In genomic region chr9:93826209-93826608, GRCh38 we compare ENCODE assay signal across 8 cellular contexts.
DNase-seq lines count a peak whose midpoint lies in the region; ATAC-seq and TF ChIP-seq lines count a peak whose summit lies in the region.

No MANE protein-coding gene starts in this region.

- DNase-seq in natural killer cell: no peak
- DNase-seq in natural killer cell treated with Interleukin-12 subunit alpha and Interleukin-12 subunit beta and Interleukin-15 and Interleukin-18, amount 100 ng/mL, for 72 hours (ENCODE audit: low spot score): no peak
- DNase-seq in activated naive CD8-positive, alpha-beta T cell treated with anti-CD3 and anti-CD28 coated beads, Interleukin-2, amount 10 ng/mL, durations not matched to agents 7 days and 5 days: peak; percentile 72
- peak; percentile 14 to 55 (median 41) for DNase-seq in naive thymus-derived CD4-positive, alpha-beta T cell

- H3K4me1 Mint-ChIP-seq in natural killer cell: peaks cover 0 to 13% of the 10 kb centered on the region in 2 donors
- peaks cover 0 to 4% of the 10 kb centered on the region in 2 donors for H3K4me1 Mint-ChIP-seq in natural killer cell treated with Interleukin-12 subunit alpha and Interleukin-12 subunit beta and Interleukin-15 and Interleukin-18, amount 100 ng/mL, for 72 hours (ENCODE audit: low read depth in 2 of 2)
- peaks cover 1% of the 10 kb centered on the region for H3K4me1 Mint-ChIP-seq in activated naive CD8-positive, alpha-beta T cell treated with anti-CD3 and anti-CD28 coated beads, Interleukin-2, amount 10 ng/mL, durations not matched to agents 7 days and 5 days
- H3K4me1 Mint-ChIP-seq in naive thymus-derived CD4-positive, alpha-beta T cell: peaks cover 3 to 15% (median 12%) of the 10 kb centered on the region in 7 donors

- H3K4me1 ChIP-seq in naive thymus-derived CD4-positive, alpha-beta T cell (ENCODE audit: control insufficient read depth in 2 of 2, insufficient read depth in 2 of 2, low read length in 2 of 2): no peaks in the 10 kb centered on the region

- H3K27ac ChIP-seq in naive thymus-derived CD4-positive, alpha-beta T cell (ENCODE audit: low read depth, low read length): no peak overlapping the region

- H3K27ac Mint-ChIP-seq in natural killer cell: no peak overlapping the region
- no peak overlapping the region for H3K27ac Mint-ChIP-seq in natural killer cell treated with Interleukin-12 subunit alpha and Interleukin-12 subunit beta and Interleukin-15 and Interleukin-18, amount 100 ng/mL, for 72 hours
- no peak overlapping the region for H3K27ac Mint-ChIP-seq in activated naive CD8-positive, alpha-beta T cell treated with anti-CD3 and anti-CD28 coated beads, Interleukin-2, amount 10 ng/mL, durations not matched to agents 7 days and 5 days
- H3K27ac Mint-ChIP-seq in naive thymus-derived CD4-positive, alpha-beta T cell: no peak overlapping the region

- POLR2A ChIA-PET in activated naive CD8-positive, alpha-beta T cell treated with anti-CD3 and anti-CD28 coated beads, Interleukin-2, amount 10 ng/mL, durations not matched to agents 7 days and 5 days (lab: Charles Lee): no interaction called here
- POLR2A ChIA-PET in naive thymus-derived CD4-positive, alpha-beta T cell (lab: Charles Lee): no interaction called here

- H3K4me3 Mint-ChIP-seq in natural killer cell: no peak overlapping the region
- no peak overlapping the region for H3K4me3 Mint-ChIP-seq in natural killer cell treated with Interleukin-12 subunit alpha and Interleukin-12 subunit beta and Interleukin-15 and Interleukin-18, amount 100 ng/mL, for 72 hours
- H3K4me3 Mint-ChIP-seq in activated naive CD8-positive, alpha-beta T cell treated with anti-CD3 and anti-CD28 coated beads, Interleukin-2, amount 10 ng/mL, durations not matched to agents 7 days and 5 days: no peak overlapping the region
- peak overlapping the region in 8 of 10 donors; percentile 14 to 72 (median 49) for H3K4me3 Mint-ChIP-seq in naive thymus-derived CD4-positive, alpha-beta T cell

- ATAC-seq in natural killer cell (no peak), GM18502 (IDR thresholded peaks at IDR 0.05; ENCODE audit: poor library complexity, unreplicated experiment) (no peak), GM19035 (IDR thresholded peaks at IDR 0.05; ENCODE audit: unreplicated experiment) (no peak), HG03469 (IDR thresholded peaks at IDR 0.05; ENCODE audit: unreplicated experiment) (no peak), HG02610 (IDR thresholded peaks at IDR 0.05; ENCODE audit: unreplicated experiment) (no peak)
- no peak for ATAC-seq in natural killer cell treated with Interleukin-12 subunit alpha and Interleukin-12 subunit beta and Interleukin-15 and Interleukin-18, amount 100 ng/mL, for 72 hours
- peak; percentile 47 for ATAC-seq in activated naive CD8-positive, alpha-beta T cell treated with anti-CD3 and anti-CD28 coated beads, Interleukin-2, amount 10 ng/mL, durations not matched to agents 7 days and 5 days (ENCODE audit: low read depth)
- peak; percentile 36 for ATAC-seq in naive thymus-derived CD4-positive, alpha-beta T cell

- H3K9me3 Mint-ChIP-seq in natural killer cell: no peaks in the 10 kb centered on the region
- no peaks in the 10 kb centered on the region for H3K9me3 Mint-ChIP-seq in natural killer cell treated with Interleukin-12 subunit alpha and Interleukin-12 subunit beta and Interleukin-15 and Interleukin-18, amount 100 ng/mL, for 72 hours
- no peaks in the 10 kb centered on the region for H3K9me3 Mint-ChIP-seq in activated naive CD8-positive, alpha-beta T cell treated with anti-CD3 and anti-CD28 coated beads, Interleukin-2, amount 10 ng/mL, durations not matched to agents 7 days and 5 days
- H3K9me3 Mint-ChIP-seq in naive thymus-derived CD4-positive, alpha-beta T cell: peaks cover 0 to 7% (median 4%) of the 10 kb centered on the region in 11 donors

- no peaks in the 10 kb centered on the region for H3K36me3 ChIP-seq in naive thymus-derived CD4-positive, alpha-beta T cell (ENCODE audit: control insufficient read depth in 2 of 3, insufficient read depth in 3 of 3, low read length in 3 of 3)

- H3K27me3 Mint-ChIP-seq in natural killer cell (ENCODE audit: low read depth in 2 of 2): peaks cover 37 to 44% of the 10 kb centered on the region in 2 donors
- peaks cover 35% of the 10 kb centered on the region in 2 donors for H3K27me3 Mint-ChIP-seq in natural killer cell treated with Interleukin-12 subunit alpha and Interleukin-12 subunit beta and Interleukin-15 and Interleukin-18, amount 100 ng/mL, for 72 hours
- peaks cover 29% of the 10 kb centered on the region for H3K27me3 Mint-ChIP-seq in activated naive CD8-positive, alpha-beta T cell treated with anti-CD3 and anti-CD28 coated beads, Interleukin-2, amount 10 ng/mL, durations not matched to agents 7 days and 5 days
- H3K27me3 Mint-ChIP-seq in naive thymus-derived CD4-positive, alpha-beta T cell: peaks cover 34 to 73% (median 56%) of the 10 kb centered on the region in 5 donors

- no peak overlapping the region for H3K4me3 ChIP-seq in naive thymus-derived CD4-positive, alpha-beta T cell (ENCODE audit: low read length)

- H3K27me3 ChIP-seq in naive thymus-derived CD4-positive, alpha-beta T cell (ENCODE audit: control insufficient read depth in 2 of 2, insufficient read depth in 2 of 2, low read length in 2 of 2): peaks cover 0 to 4% of the 10 kb centered on the region in 2 donors

- CTCF ChIA-PET in naive thymus-derived CD4-positive, alpha-beta T cell (lab: Charles Lee): interaction anchor here (1.0 to 2.5 kb wide), 2 partner anchors 136 to 142 kb away, joined by 3 to 10 read pairs; no protein-coding TSS in a partner anchor

- TF ChIP-seq CTCF in natural killer cell (IDR thresholded peaks at IDR 0.05): peak; percentile 16

- no peaks in the 10 kb centered on the region for H3K9me3 ChIP-seq in naive thymus-derived CD4-positive, alpha-beta T cell (ENCODE audit: control insufficient read depth in 2 of 3, low read length in 3 of 3)

- H3K36me3 Mint-ChIP-seq in natural killer cell: no peaks in the 10 kb centered on the region
- H3K36me3 Mint-ChIP-seq in natural killer cell treated with Interleukin-12 subunit alpha and Interleukin-12 subunit beta and Interleukin-15 and Interleukin-18, amount 100 ng/mL, for 72 hours: no peaks in the 10 kb centered on the region
- no peaks in the 10 kb centered on the region for H3K36me3 Mint-ChIP-seq in activated naive CD8-positive, alpha-beta T cell treated with anti-CD3 and anti-CD28 coated beads, Interleukin-2, amount 10 ng/mL, durations not matched to agents 7 days and 5 days
- peaks cover 0 to 5% (median 0%) of the 10 kb centered on the region in 5 donors for H3K36me3 Mint-ChIP-seq in naive thymus-derived CD4-positive, alpha-beta T cell

- intact Hi-C loops in natural killer cell (cut with micrococcal nuclease): loop anchor here (2.0 kb wide), 1 partner anchor 387 kb away; no protein-coding TSS in a partner anchor
- intact Hi-C loops in naive thymus-derived CD4-positive, alpha-beta T cell (cut with micrococcal nuclease): loop anchor here (1.0 to 2.0 kb wide), 2 partner anchors 137 to 387 kb away; no protein-coding TSS in a partner anchor

Comparison
In these comparisons a context has a peak if more than half of its experiments do, and no peak if none do; other contexts are left out.
1. ATAC-seq: peak in activated naive CD8-positive, alpha-beta T cell treated with anti-CD3 and anti-CD28 coated beads, Interleukin-2, amount 10 ng/mL, durations not matched to agents 7 days and 5 days (single experiment) and naive thymus-derived CD4-positive, alpha-beta T cell (single experiment); none in natural killer cell (0 of 3), natural killer cell treated with Interleukin-12 subunit alpha and Interleukin-12 subunit beta and Interleukin-15 and Interleukin-18, amount 100 ng/mL, for 72 hours (0 of 2), GM18502 (single experiment), GM19035 (single experiment), HG03469 (single experiment) and HG02610 (single experiment).
2. DNase-seq: peak in activated naive CD8-positive, alpha-beta T cell treated with anti-CD3 and anti-CD28 coated beads, Interleukin-2, amount 10 ng/mL, durations not matched to agents 7 days and 5 days (single experiment) and naive thymus-derived CD4-positive, alpha-beta T cell (9 of 9); none in natural killer cell (single experiment) and natural killer cell treated with Interleukin-12 subunit alpha and Interleukin-12 subunit beta and Interleukin-15 and Interleukin-18, amount 100 ng/mL, for 72 hours (single experiment).
3. H3K4me3 Mint-ChIP-seq: peak in naive thymus-derived CD4-positive, alpha-beta T cell (8 of 10); none in natural killer cell (single experiment), natural killer cell treated with Interleukin-12 subunit alpha and Interleukin-12 subunit beta and Interleukin-15 and Interleukin-18, amount 100 ng/mL, for 72 hours (single experiment) and activated naive CD8-positive, alpha-beta T cell treated with anti-CD3 and anti-CD28 coated beads, Interleukin-2, amount 10 ng/mL, durations not matched to agents 7 days and 5 days (single experiment).